Comparison of ENCODE assay signal across 15 cellular contexts in the genomic region with DNA sequence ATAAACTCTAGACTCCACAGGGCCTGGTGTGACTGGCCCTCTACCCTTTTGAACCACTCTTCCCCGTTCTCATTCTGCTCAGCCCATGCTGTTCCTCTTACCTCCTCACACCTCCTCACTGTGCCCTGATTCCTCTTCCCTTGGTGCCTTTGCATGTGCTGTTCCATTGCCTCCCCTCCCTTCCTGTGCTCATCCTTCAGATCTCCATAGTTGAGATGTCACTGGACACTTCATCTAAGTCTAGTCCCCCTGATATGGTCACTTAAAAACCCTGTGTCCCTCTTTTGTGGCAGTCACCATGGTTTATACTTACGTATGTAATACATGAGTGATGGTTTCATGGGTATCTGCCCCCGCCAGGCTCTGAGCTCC.
"Had no signal": no experiment of that assay in that cellular context is flagged by ENCODE, and none has a peak within 500 bp of the region (broad histone marks: within the 10 kb centered on the region; RNA-seq: fewer than 3 reads in every experiment).

No MANE protein-coding gene starts in this region.

- H3K36me3 ChIP-seq: cardiac muscle cell, esophagus muscularis mucosa, upper lobe of left lung had no signal

- FAIRE-seq: kidney had no signal

- H3K4me3 ChIP-seq: cardiac muscle cell, coronary artery, esophagus muscularis mucosa, upper lobe of left lung had no signal

- H3K4me1 ChIP-seq: esophagus muscularis mucosa, upper lobe of left lung had no signal

- H3K9me3 ChIP-seq: esophagus muscularis mucosa, SK-N-SH, upper lobe of left lung had no signal

- ATAC-seq: activated naive CD8-positive, alpha-beta T cell treated with anti-CD3 and anti-CD28 coated beads, Interleukin-2, amount 50 U/mL, for 24 hours; T-cell had no signal

- H3K27ac ChIP-seq: cardiac muscle cell, coronary artery, esophagus muscularis mucosa had no signal

- H3K4me2 ChIP-seq: SK-N-SH had no signal

- H3K27me3 ChIP-seq: esophagus muscularis mucosa, upper lobe of left lung had no signal

- DNase-seq: activated CD4-positive, alpha-beta T cell treated with anti-CD3 and anti-CD28 coated beads, Interleukin-2, amount 50 U/mL, for 48 hours; activated CD4-positive, CD25-positive, alpha-beta regulatory T cell treated with anti-CD3 and anti-CD28 coated beads, Interleukin-2, amount 50 U/mL, for 72 hours; activated naive CD4-positive, alpha-beta T cell treated with anti-CD3 and anti-CD28 coated beads for 36 hours; activated naive CD8-positive, alpha-beta T cell treated with anti-CD3 and anti-CD28 coated beads, Interleukin-2, amount 50 U/mL, for 24 hours; activated T-cell treated with anti-CD3 and anti-CD28 coated beads, Interleukin-2, amount 50 U/mL, for 1 hour; effector CD4-positive, alpha-beta T cell; SK-N-SH; stimulated activated CD4-positive, alpha-beta T cell treated with anti-CD3 and anti-CD28 coated beads, Interleukin-1b, Interleukin-23, amount 100 ng/mL, for 48 hours; T-cell; T-helper 9 cell; upper lobe of left lung had no signal

- H3K9ac ChIP-seq: SK-N-SH had no signal
